8 cellular contexts compared by ENCODE assay signal in genomic region chr17:44324092-44324570, GRCh38. TPM values are rescaled to one million over a fixed set of nuclear protein-coding genes. Genes with fewer than 3 reads are reported as not detected.
DNase-seq lines count a peak whose midpoint lies in the region; ATAC-seq and TF ChIP-seq lines count a peak whose summit lies in the region.

No MANE protein-coding gene starts in this region.

- WGBS in mesenchymal stem cell: 3% methylated on average over 35 of the region's 38 CpGs

- H2BK12ac ChIP-seq in mesenchymal stem cell (ENCODE audit: low read length in 2 of 2): peak overlapping the region in 1 of 2 experiments; percentile 77

- H2BK15ac ChIP-seq in mesenchymal stem cell (ENCODE audit: low read depth, poor library complexity, severe bottlenecking): peak overlapping the region; percentile 65

- H2AFZ ChIP-seq in KMS-11 (ENCODE audit: low read depth) (peak overlapping the region; percentile 75), mesenchymal stem cell (ENCODE audit: low read depth, low read length) (peak overlapping the region; percentile 82)

- H3K36me3 ChIP-seq in KMS-11 (ENCODE audit: insufficient read depth): peaks cover 4% of the 10 kb centered on the region; the same call in 1 of the 2 replicates
- peaks cover 33 to 36% of the 10 kb centered on the region in 2 experiments for H3K36me3 ChIP-seq in mesenchymal stem cell (ENCODE audit: control insufficient read depth in 1 of 2, insufficient read depth in 2 of 2, low read depth in 1 of 2, low read length in 2 of 2)

- no peaks in the 10 kb centered on the region for H3K9me3 ChIP-seq in mesenchymal stem cell (ENCODE audit: control insufficient read depth, low read length)

- H3K4me1 ChIP-seq in KMS-11 (ENCODE audit: low read depth, poor library complexity, severe bottlenecking) (peaks cover 19% of the 10 kb centered on the region), mesenchymal stem cell (ENCODE audit: control insufficient read depth, insufficient read depth, low read depth, low read length) (peaks cover 20% of the 10 kb centered on the region)

- no peak overlapping the region for H2AK5ac ChIP-seq in mesenchymal stem cell (ENCODE audit: low read length, severe bottlenecking)

- peaks cover 23% of the 10 kb centered on the region for H3K4me1 Mint-ChIP-seq in central memory CD8-positive, alpha-beta T cell

- DNase-seq in NCI-H2227 (lab: John Stamatoyannopoulos, UW; ENCODE audit: unreplicated experiment) (peak; percentile 56), NCI-H2227 treated with DMSO at 0.1 percent for 48 hours (lab: John Stamatoyannopoulos, UW) (no peak), mesenchymal stem cell (peak; percentile 22), SIG-M5 treated with dmso at 0.1 percent for 504 hours (lab: John Stamatoyannopoulos, UW; ENCODE audit: unreplicated experiment) (no peak)
- no peak for DNase-seq in central memory CD8-positive, alpha-beta T cell (ENCODE audit: low spot score in 2 of 2)

- H3K23ac ChIP-seq in mesenchymal stem cell (ENCODE audit: low read length in 2 of 2): peak overlapping the region; percentile 65 to 98

- peak overlapping the region; percentile 32 for H3K27ac Mint-ChIP-seq in central memory CD8-positive, alpha-beta T cell (ENCODE audit: low read depth)

- H4K20me1 ChIP-seq in KMS-11 (ENCODE audit: insufficient read depth): no peaks in the 10 kb centered on the region

- peaks cover 28% of the 10 kb centered on the region for H3K79me1 ChIP-seq in mesenchymal stem cell (replicated peaks; ENCODE audit: low read length, poor library complexity, severe bottlenecking)

- H2BK5ac ChIP-seq in mesenchymal stem cell (ENCODE audit: low read depth, low read length, poor library complexity, severe bottlenecking): no peak overlapping the region

- H3K9me3 Mint-ChIP-seq in central memory CD8-positive, alpha-beta T cell: no peaks in the 10 kb centered on the region

- H3K27me3 Mint-ChIP-seq in central memory CD8-positive, alpha-beta T cell: no peaks in the 10 kb centered on the region

- no peak for ATAC-seq in central memory CD8-positive, alpha-beta T cell (replicated peaks; ENCODE audit: extremely low read depth, poor library complexity, severe bottlenecking)
- ATAC-seq in GM19351 (IDR thresholded peaks at IDR 0.05; ENCODE audit: unreplicated experiment) (no peak), GM21529 (IDR thresholded peaks at IDR 0.05; ENCODE audit: unreplicated experiment) (no peak)

- peak overlapping the region in 1 of 2 experiments; percentile 85 for H3K18ac ChIP-seq in mesenchymal stem cell (ENCODE audit: low read depth in 1 of 2, low read length in 2 of 2)

- H3K27me3 ChIP-seq in KMS-11 (ENCODE audit: insufficient read depth, low read depth): no peaks in the 10 kb centered on the region
- H3K27me3 ChIP-seq in mesenchymal stem cell (ENCODE audit: control insufficient read depth in 1 of 2, insufficient read depth in 1 of 2, low read length in 2 of 2): no peaks in the 10 kb centered on the region

- H3K4ac ChIP-seq in mesenchymal stem cell (ENCODE audit: low read depth in 1 of 2, low read length in 2 of 2): peak overlapping the region; percentile 21 to 90

- H3K9ac ChIP-seq in KMS-11 (peak overlapping the region; percentile 85), mesenchymal stem cell (ENCODE audit: low read length) (peak overlapping the region; percentile 87)

- peak overlapping the region; percentile 28 for H4K91ac ChIP-seq in mesenchymal stem cell (ENCODE audit: low read length)

- H3K4me3 ChIP-seq in KMS-11 (IDR thresholded peaks at IDR 0.05; ENCODE audit: insufficient read depth, low read depth, low read length) (no peak overlapping the region), mesenchymal stem cell (ENCODE audit: insufficient read depth in 1 of 2, low read depth in 1 of 2, low read length in 2 of 2) (peak overlapping the region; percentile 92)

- H2BK120ac ChIP-seq in mesenchymal stem cell (ENCODE audit: low read depth, low read length): no peak overlapping the region

- H3K27ac ChIP-seq in KMS-11: peak overlapping the region; percentile 27
- H3K27ac ChIP-seq in mesenchymal stem cell (ENCODE audit: low read length, poor library complexity, severe bottlenecking): no peak overlapping the region

- peak overlapping the region; percentile 87 for H3K4me3 Mint-ChIP-seq in central memory CD8-positive, alpha-beta T cell

- peaks cover 19% of the 10 kb centered on the region for H3K79me2 ChIP-seq in KMS-11 (ENCODE audit: insufficient read depth, low read depth)

- H4K8ac ChIP-seq in mesenchymal stem cell (ENCODE audit: low read length): peak overlapping the region; percentile 33

- H3K14ac ChIP-seq in mesenchymal stem cell (ENCODE audit: low read length in 2 of 2): peak overlapping the region in 1 of 2 experiments; percentile 92

- no peak for TF ChIP-seq CTCF in KMS-11 (conservative IDR thresholded peaks at IDR 0.05; ENCODE audit: low read depth, low read length)

- H3K4me2 ChIP-seq in KMS-11 (peak overlapping the region; percentile 95), mesenchymal stem cell (ENCODE audit: low read length, poor library complexity, severe bottlenecking) (peak overlapping the region; percentile 96)

- H3K36me3 Mint-ChIP-seq in central memory CD8-positive, alpha-beta T cell (ENCODE audit: insufficient read depth): peaks cover 28% of the 10 kb centered on the region

RNA-seq across cellular contexts. Expression of gene SLC25A39, which starts 0.5 kb away (rescaled TPM):
- polyA plus RNA-seq in mesenchymal stem cell (2013, experiment 1 of 2): 67.0 TPM
- 68.4 TPM for polyA plus RNA-seq in mesenchymal stem cell (2013, experiment 2 of 2)

RNA-seq across cellular contexts. Expression of gene RUNDC3A, which starts 15.7 kb away (rescaled TPM):
- polyA plus RNA-seq in mesenchymal stem cell (2013, experiment 1 of 2): 0.12 TPM
- polyA plus RNA-seq in mesenchymal stem cell (2013, experiment 2 of 2): 0.10 TPM

RNA-seq across cellular contexts. Expression of gene GRN, which starts 21.0 kb away (rescaled TPM):
- polyA plus RNA-seq in mesenchymal stem cell (2013, experiment 1 of 2): 475 TPM
- polyA plus RNA-seq in mesenchymal stem cell (2013, experiment 2 of 2): 458 TPM

RNA-seq across cellular contexts. Expression of gene FAM171A2, which starts 39.5 kb away (rescaled TPM):
- polyA plus RNA-seq in mesenchymal stem cell (2013, experiment 1 of 2): 5.8 TPM
- 5.3 TPM for polyA plus RNA-seq in mesenchymal stem cell (2013, experiment 2 of 2)

RNA-seq across cellular contexts. Expression of gene SLC4A1, which starts 56.2 kb away (rescaled TPM):
- not detected for polyA plus RNA-seq in mesenchymal stem cell (2013, experiment 1 of 2)
- not detected for polyA plus RNA-seq in mesenchymal stem cell (2013, experiment 2 of 2)

Comparison
In these comparisons a context has a peak if more than half of its experiments do, and no peak if none do; other contexts are left out.
1. DNase-seq: peak in NCI-H2227 (single experiment) and mesenchymal stem cell (single experiment); none in NCI-H2227 treated with DMSO at 0.1 percent for 48 hours (single experiment), central memory CD8-positive, alpha-beta T cell (0 of 2) and SIG-M5 treated with dmso at 0.1 percent for 504 hours (single experiment).